ENCODE assay signal across 6 cellular contexts in genomic region chr1:69871412-69871811, GRCh38.
"Had no signal": no experiment of that assay in that cellular context is flagged by ENCODE, and none has a peak within 500 bp of the region (broad histone marks: within the 10 kb centered on the region; RNA-seq: fewer than 3 reads in every experiment).

No MANE protein-coding gene starts in this region.

- FAIRE-seq: HTR-8/SVneo had no signal

- H3K9ac ChIP-seq: KMS-11 had no signal

- H3K27ac Mint-ChIP-seq: IgD-negative memory B cell had no signal

- DNase-seq: KBM-7, KG1 had no signal

- H3K27ac ChIP-seq: HL-60, KMS-11 had no signal

- H3K4me3 Mint-ChIP-seq: IgD-negative memory B cell had no signal

- H3K4me1 Mint-ChIP-seq: IgD-negative memory B cell had no signal

- H3K36me3 Mint-ChIP-seq: IgD-negative memory B cell had no signal

- H3K27me3 Mint-ChIP-seq: IgD-negative memory B cell had no signal

- H3K4me2 ChIP-seq: KMS-11 had no signal
